Comparison of ENCODE assay signal across 25 cellular contexts in genomic region chr18:68299906-68300305, GRCh38.
"Had no signal": no experiment of that assay in that cellular context is flagged by ENCODE, and none has a peak within 500 bp of the region (broad histone marks: within the 10 kb centered on the region; RNA-seq: fewer than 3 reads in every experiment).

No MANE protein-coding gene starts in this region.

- H3K9me3 ChIP-seq: left ventricle myocardium inferior, mucosa of descending colon, neutrophil, ovary, right lobe of liver, thoracic aorta, uterus had no signal

- H3K27me3 ChIP-seq: heart right ventricle, neutrophil, ovary, right lobe of liver, uterus had no signal

- H3K4me3 Mint-ChIP-seq: activated CD4-positive, alpha-beta T cell treated with anti-CD3 and anti-CD28 coated beads for 36 hours; activated CD8-positive, alpha-beta memory T cell treated with anti-CD3 and anti-CD28 coated beads, Interleukin-2, amount 10 ng/mL, durations not matched to agents 7 days and 5 days; activated CD8-positive, alpha-beta T cell treated with anti-CD3 and anti-CD28 coated beads, Interleukin-2, amount 10 ng/mL, durations not matched to agents 7 days and 5 days; activated naive CD4-positive, alpha-beta T cell treated with anti-CD3 and anti-CD28 coated beads, Interleukin-2, amount 50 U/mL, for 24 hours; natural killer cell treated with Interleukin-12 subunit alpha and Interleukin-12 subunit beta and Interleukin-15 and Interleukin-18, amount 100 ng/mL, for 72 hours; stimulated activated naive CD8-positive, alpha-beta T cell treated with anti-CD3 and anti-CD28 coated beads, Interleukin-15, Interleukin-2, amounts not matched to agents 100 ng/mL and 50 ng/mL, for 24 hours; type B pancreatic cell had no signal

- ATAC-seq: activated CD4-positive, alpha-beta T cell treated with anti-CD3 and anti-CD28 coated beads for 36 hours; activated CD8-positive, alpha-beta memory T cell treated with anti-CD3 and anti-CD28 coated beads, Interleukin-2, amount 10 ng/mL, durations not matched to agents 7 days and 5 days; activated CD8-positive, alpha-beta T cell treated with anti-CD3 and anti-CD28 coated beads, Interleukin-2, amount 10 ng/mL, durations not matched to agents 7 days and 5 days; heart right ventricle; mucosa of descending colon; natural killer cell treated with Interleukin-12 subunit alpha and Interleukin-12 subunit beta and Interleukin-15 and Interleukin-18, amount 100 ng/mL, for 72 hours; right lobe of liver had no signal

- H3K27ac Mint-ChIP-seq: activated CD4-positive, alpha-beta T cell treated with anti-CD3 and anti-CD28 coated beads for 36 hours; activated CD8-positive, alpha-beta memory T cell treated with anti-CD3 and anti-CD28 coated beads, Interleukin-2, amount 10 ng/mL, durations not matched to agents 7 days and 5 days; activated CD8-positive, alpha-beta T cell treated with anti-CD3 and anti-CD28 coated beads, Interleukin-2, amount 10 ng/mL, durations not matched to agents 7 days and 5 days; activated naive CD4-positive, alpha-beta T cell treated with anti-CD3 and anti-CD28 coated beads, Interleukin-2, amount 50 U/mL, for 24 hours; activated T-helper 2 cell treated with anti-CD3 and anti-CD28 coated beads, Interferon-gamma antibody, Interleukin-2, Interleukin-4, amounts not matched to agents 10 μg/mL and 5 μg/mL and 100 μg/mL, durations not matched to agents 14 hours and 24 hours and 36 hours; natural killer cell treated with Interleukin-12 subunit alpha and Interleukin-12 subunit beta and Interleukin-15 and Interleukin-18, amount 100 ng/mL, for 72 hours; progenitor cell of endocrine pancreas; stimulated activated naive CD8-positive, alpha-beta T cell treated with anti-CD3 and anti-CD28 coated beads, Interleukin-15, Interleukin-2, amounts not matched to agents 100 ng/mL and 50 ng/mL, for 24 hours; type B pancreatic cell had no signal

- H3K4me3 ChIP-seq: heart right ventricle, left ventricle myocardium inferior, lung, mucosa of descending colon, ovary, right lobe of liver, thoracic aorta, uterus had no signal

- H3K36me3 ChIP-seq: heart right ventricle, left ventricle myocardium inferior, neutrophil, ovary, right lobe of liver, thoracic aorta, uterus had no signal

- H3K27me3 Mint-ChIP-seq: activated CD4-positive, alpha-beta T cell treated with anti-CD3 and anti-CD28 coated beads for 36 hours; activated CD8-positive, alpha-beta memory T cell treated with anti-CD3 and anti-CD28 coated beads, Interleukin-2, amount 10 ng/mL, durations not matched to agents 7 days and 5 days; activated naive CD4-positive, alpha-beta T cell treated with anti-CD3 and anti-CD28 coated beads, Interleukin-2, amount 50 U/mL, for 24 hours; natural killer cell treated with Interleukin-12 subunit alpha and Interleukin-12 subunit beta and Interleukin-15 and Interleukin-18, amount 100 ng/mL, for 72 hours; stimulated activated naive CD8-positive, alpha-beta T cell treated with anti-CD3 and anti-CD28 coated beads, Interleukin-15, Interleukin-2, amounts not matched to agents 100 ng/mL and 50 ng/mL, for 24 hours; type B pancreatic cell had no signal

- H3K4me1 ChIP-seq: heart right ventricle, left ventricle myocardium inferior, right lobe of liver, uterus had no signal

- H3K9me3 Mint-ChIP-seq: activated naive CD4-positive, alpha-beta T cell treated with anti-CD3 and anti-CD28 coated beads, Interleukin-2, amount 50 U/mL, for 24 hours; activated T-helper 2 cell treated with anti-CD3 and anti-CD28 coated beads, Interferon-gamma antibody, Interleukin-2, Interleukin-4, amounts not matched to agents 10 μg/mL and 5 μg/mL and 100 μg/mL, durations not matched to agents 14 hours and 24 hours and 36 hours; stimulated activated naive CD8-positive, alpha-beta T cell treated with anti-CD3 and anti-CD28 coated beads, Interleukin-15, Interleukin-2, amounts not matched to agents 100 ng/mL and 50 ng/mL, for 24 hours; type B pancreatic cell had no signal

- DNase-seq: activated CD4-positive, alpha-beta T cell treated with anti-CD3 and anti-CD28 coated beads for 36 hours; activated CD4-positive, CD25-positive, alpha-beta regulatory T cell; activated CD8-positive, alpha-beta memory T cell treated with anti-CD3 and anti-CD28 coated beads, Interleukin-2, amount 10 ng/mL, durations not matched to agents 7 days and 5 days; activated CD8-positive, alpha-beta T cell treated with anti-CD3 and anti-CD28 coated beads, Interleukin-2, amount 10 ng/mL, durations not matched to agents 7 days and 5 days; activated T-cell treated with anti-CD3 and anti-CD28 coated beads, Interleukin-2, amount 50 U/mL, for 48 hours; dermis blood vessel endothelial cell; effector CD4-positive, alpha-beta T cell; erythroblast; heart right ventricle; left ventricle myocardium inferior; mucosa of descending colon; ovary; right lobe of liver; stimulated activated CD4-positive, alpha-beta T cell treated with anti-CD3 and anti-CD28 coated beads, Interleukin-12 subunit alpha, Interleukin-12 subunit beta, amount 100 ng/mL, for 4 hours; stimulated activated CD4-positive, alpha-beta T cell treated with anti-CD3 and anti-CD28 coated beads, Interleukin-4, amount 100 ng/mL, for 1 hour; uterus had no signal

- H3K4me1 Mint-ChIP-seq: activated CD4-positive, alpha-beta T cell treated with anti-CD3 and anti-CD28 coated beads for 36 hours; activated CD8-positive, alpha-beta memory T cell treated with anti-CD3 and anti-CD28 coated beads, Interleukin-2, amount 10 ng/mL, durations not matched to agents 7 days and 5 days; activated naive CD4-positive, alpha-beta T cell treated with anti-CD3 and anti-CD28 coated beads, Interleukin-2, amount 50 U/mL, for 24 hours had no signal

- H3K36me3 Mint-ChIP-seq: activated CD8-positive, alpha-beta memory T cell treated with anti-CD3 and anti-CD28 coated beads, Interleukin-2, amount 10 ng/mL, durations not matched to agents 7 days and 5 days; activated naive CD4-positive, alpha-beta T cell treated with anti-CD3 and anti-CD28 coated beads, Interleukin-2, amount 50 U/mL, for 24 hours; type B pancreatic cell had no signal

- H3K27ac ChIP-seq: heart right ventricle, left ventricle myocardium inferior, neutrophil, ovary, right lobe of liver, thoracic aorta, uterus had no signal
